ENCODE assay signal across 1 cellular context in the genomic region with DNA sequence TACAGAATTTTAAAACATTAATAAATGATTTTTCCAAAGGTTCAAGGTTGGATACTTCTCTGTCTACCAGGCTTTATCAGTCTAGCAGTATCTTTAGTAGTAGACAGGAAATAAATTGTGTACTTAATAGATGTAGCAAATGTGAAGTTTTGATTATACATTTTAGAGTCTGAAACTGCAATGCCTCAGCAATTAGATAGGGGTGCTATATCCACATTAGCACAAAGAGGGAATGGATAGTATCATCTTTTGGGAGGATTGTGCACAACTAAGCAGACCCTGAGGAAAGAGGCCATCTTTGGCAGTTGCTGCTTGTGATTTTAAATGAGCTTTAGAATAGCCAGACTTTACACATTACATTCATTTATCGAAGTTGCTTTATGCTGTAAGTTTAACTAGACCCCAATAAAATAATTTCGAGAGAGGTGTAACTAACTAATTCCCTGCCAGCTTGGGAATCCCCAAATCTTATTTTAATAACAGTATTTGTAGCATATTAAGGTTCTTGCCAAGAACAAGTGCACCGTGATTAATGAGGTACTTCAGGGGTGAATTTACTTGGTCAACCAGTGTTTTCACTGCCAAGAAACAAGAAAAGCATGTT.
TF ChIP-seq lines count a peak whose summit lies in the region.

No MANE protein-coding gene starts in this region.

TF ChIP-seq in WTC11, 78 proteins besides CTCF, POLR2A, EP300 and RAD21 (continued from another document):
- no peak for TF ChIP-seq MXD4 (CRISPR knock-in tag; IDR thresholded peaks at IDR 0.05; ENCODE audit: borderline replicate concordance)
- no peak for TF ChIP-seq NFYB (CRISPR knock-in tag; conservative IDR thresholded peaks at IDR 0.05; ENCODE audit: low read depth)
- no peak for TF ChIP-seq ZBTB21 (CRISPR knock-in tag; IDR thresholded peaks at IDR 0.05; ENCODE audit: borderline replicate concordance)
- TF ChIP-seq, protein P1, sequence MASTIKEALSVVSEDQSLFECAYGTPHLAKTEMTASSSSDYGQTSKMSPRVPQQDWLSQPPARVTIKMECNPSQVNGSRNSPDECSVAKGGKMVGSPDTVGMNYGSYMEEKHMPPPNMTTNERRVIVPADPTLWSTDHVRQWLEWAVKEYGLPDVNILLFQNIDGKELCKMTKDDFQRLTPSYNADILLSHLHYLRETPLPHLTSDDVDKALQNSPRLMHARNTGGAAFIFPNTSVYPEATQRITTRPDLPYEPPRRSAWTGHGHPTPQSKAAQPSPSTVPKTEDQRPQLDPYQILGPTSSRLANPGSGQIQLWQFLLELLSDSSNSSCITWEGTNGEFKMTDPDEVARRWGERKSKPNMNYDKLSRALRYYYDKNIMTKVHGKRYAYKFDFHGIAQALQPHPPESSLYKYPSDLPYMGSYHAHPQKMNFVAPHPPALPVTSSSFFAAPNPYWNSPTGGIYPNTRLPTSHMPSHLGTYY (CRISPR knock-in tag; IDR thresholded peaks at IDR 0.05) = no peak
- TF ChIP-seq, protein P2, sequence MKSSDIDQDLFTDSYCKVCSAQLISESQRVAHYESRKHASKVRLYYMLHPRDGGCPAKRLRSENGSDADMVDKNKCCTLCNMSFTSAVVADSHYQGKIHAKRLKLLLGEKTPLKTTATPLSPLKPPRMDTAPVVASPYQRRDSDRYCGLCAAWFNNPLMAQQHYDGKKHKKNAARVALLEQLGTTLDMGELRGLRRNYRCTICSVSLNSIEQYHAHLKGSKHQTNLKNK (CRISPR knock-in tag; IDR thresholded peaks at IDR 0.05) = no peak
- no peak for TF ChIP-seq ZNF281 (CRISPR knock-in tag; IDR thresholded peaks at IDR 0.05)
TF ChIP-seq in WTC11: peak in this region for 0.
